Comparison of ENCODE assay signal across 8 cellular contexts in genomic region chr1:27603962-27604578, GRCh38. TPM values are rescaled to one million over a fixed set of nuclear protein-coding genes. Genes with fewer than 3 reads are reported as not detected.
DNase-seq lines count a peak whose midpoint lies in the region; ATAC-seq and TF ChIP-seq lines count a peak whose summit lies in the region.

Gene AHDC1 (minus strand): TSS chr1:27604144. CDS start chr1:27552115, 52,029 bp downstream.

- H3K4me3 ChIP-seq in DOHH2 (ENCODE audit: low read length) (peak within 1 kb of the TSS; percentile 81), right atrium auricular region (peak within 1 kb of the TSS; percentile 89 to 92), psoas muscle (peak within 1 kb of the TSS; percentile 99)

- H3K79me2 ChIP-seq in DOHH2 (ENCODE audit: control insufficient read depth, low read length): peaks cover 15% of the 10 kb centered on the region

- DNase-seq in NCI-H187 (lab: John Stamatoyannopoulos, UW) (peak; percentile 71 to 82), anterior cingulate cortex (lab: John Stamatoyannopoulos, UW) (peak; percentile 49 to 90 (median 80)), right atrium auricular region (ENCODE audit: low spot score) (peak; percentile 94), psoas muscle (peak; percentile 94 to 96), ureter (ENCODE audit: low spot score) (peak; percentile 93)
- peak; percentile 89 for DNase-seq in T-helper 2 cell treated with Interferon-gamma antibody and Interleukin-4, amounts not matched to agents 5 μg/mL and 100 μg/mL, for 36 hours (ENCODE audit: low spot score)

- H3K4me3 Mint-ChIP-seq in T-helper 2 cell treated with Interferon-gamma antibody and Interleukin-4, amounts not matched to agents 5 μg/mL and 100 μg/mL, for 36 hours: peak within 1 kb of the TSS; percentile 92

- peaks cover 38% of the 10 kb centered on the region for H3K4me1 Mint-ChIP-seq in T-helper 2 cell treated with Interferon-gamma antibody and Interleukin-4, amounts not matched to agents 5 μg/mL and 100 μg/mL, for 36 hours (ENCODE audit: low read depth)

- peak within 1 kb of the TSS; percentile 87 for H3K27ac Mint-ChIP-seq in T-helper 2 cell treated with Interferon-gamma antibody and Interleukin-4, amounts not matched to agents 5 μg/mL and 100 μg/mL, for 36 hours

- H3K9me2 ChIP-seq in DOHH2 (replicated peaks; ENCODE audit: control insufficient read depth, low read length): no peaks in the 10 kb centered on the region

- no peaks in the 10 kb centered on the region; the same call in 1 of the 2 replicates for H4K20me1 ChIP-seq in DOHH2 (ENCODE audit: control insufficient read depth, insufficient read depth, low read depth, low read length)

- peaks cover 19% of the 10 kb centered on the region for H3F3A ChIP-seq in DOHH2 (ENCODE audit: control insufficient read depth, insufficient read depth)

- WGBS in psoas muscle, 3 donors: 1 to 2% (median 1%) methylated on average over 55 to 65 of the region's 65 CpGs

- H3K36me3 Mint-ChIP-seq in T-helper 2 cell treated with Interferon-gamma antibody and Interleukin-4, amounts not matched to agents 5 μg/mL and 100 μg/mL, for 36 hours (ENCODE audit: low read depth): no peaks in the 10 kb centered on the region

- H3K4me2 ChIP-seq in DOHH2 (ENCODE audit: low read length): peak within 1 kb of the TSS; percentile 79

- no peaks in the 10 kb centered on the region for H3K36me3 ChIP-seq in DOHH2 (ENCODE audit: control insufficient read depth, low read length)
- H3K36me3 ChIP-seq in right atrium auricular region: no peaks in the 10 kb centered on the region
- H3K36me3 ChIP-seq in psoas muscle (ENCODE audit: insufficient read depth in 1 of 2, low read depth in 1 of 2): no peaks in the 10 kb centered on the region

- peaks cover 2% of the 10 kb centered on the region for H3K27me3 Mint-ChIP-seq in T-helper 2 cell treated with Interferon-gamma antibody and Interleukin-4, amounts not matched to agents 5 μg/mL and 100 μg/mL, for 36 hours (ENCODE audit: low read depth)

- intact Hi-C loops in psoas muscle (cut with DNase I): loop anchor here (2.0 to 5.0 kb wide), 4 partner anchors 47 to 203 kb away; no protein-coding TSS in a partner anchor

- H3K9me3 Mint-ChIP-seq in T-helper 2 cell treated with Interferon-gamma antibody and Interleukin-4, amounts not matched to agents 5 μg/mL and 100 μg/mL, for 36 hours: no peaks in the 10 kb centered on the region

- ATAC-seq in HG02588 (IDR thresholded peaks at IDR 0.05; ENCODE audit: unreplicated experiment) (peak; percentile 59), psoas muscle (peak; percentile 68 to 75 (median 70))

- TF ChIP-seq CTCF in DOHH2 (IDR thresholded peaks at IDR 0.05; ENCODE audit: low read depth, low read length, poor library complexity, severe bottlenecking) (no peak), right atrium auricular region (IDR thresholded peaks at IDR 0.05) (peak; percentile 28 to 49), psoas muscle (IDR thresholded peaks at IDR 0.05) (no peak)

- H3K4me1 ChIP-seq in DOHH2 (ENCODE audit: control insufficient read depth, low read length): peaks cover 69% of the 10 kb centered on the region
- peaks cover 0 to 58% of the 10 kb centered on the region in 2 donors for H3K4me1 ChIP-seq in right atrium auricular region
- H3K4me1 ChIP-seq in psoas muscle: peaks cover 22% of the 10 kb centered on the region

- H3K27me3 ChIP-seq in DOHH2 (ENCODE audit: control insufficient read depth, low read length) (no peaks in the 10 kb centered on the region), right atrium auricular region (no peaks in the 10 kb centered on the region), psoas muscle (ENCODE audit: insufficient read depth in 3 of 3, low read length in 2 of 3) (no peaks in the 10 kb centered on the region)

- H3K9me3 ChIP-seq in DOHH2 (ENCODE audit: control insufficient read depth, insufficient read depth, low read length) (no peaks in the 10 kb centered on the region), right atrium auricular region (no peaks in the 10 kb centered on the region), psoas muscle (no peaks in the 10 kb centered on the region)

- H3K27ac ChIP-seq in DOHH2 (ENCODE audit: low read depth, low read length) (peak within 1 kb of the TSS; percentile 66), right atrium auricular region (peak within 1 kb of the TSS; percentile 97 to 98), psoas muscle (peak within 1 kb of the TSS; percentile 99)

RNA-seq across cellular contexts. Expression of gene AHDC1, which starts in this region (rescaled TPM):
- total RNA-seq in right atrium auricular region (10 to 100 TPM; 23.5 to 35.0 TPM), psoas muscle (10 to 100 TPM; 35.9 to 65.2 (median 59.0) TPM), ureter (27.3 TPM)
- 10 to 100 TPM in 1 of 3 donors, 1 to 10 TPM in 2; 6.4 to 19.8 (median 9.7) TPM for polyA plus RNA-seq in psoas muscle

Comparison
In these comparisons a context has a peak if more than half of its experiments do, and no peak if none do; other contexts are left out.
1. Peak in every context shown above with its lines: DNase-seq, ATAC-seq, H3K4me3 ChIP-seq and H3K27ac ChIP-seq.
2. CTCF ChIP-seq: peak in right atrium auricular region (2 of 2); none in DOHH2 (single experiment) and psoas muscle (single experiment).